19 cellular contexts compared by ENCODE assay signal in the genomic region with DNA sequence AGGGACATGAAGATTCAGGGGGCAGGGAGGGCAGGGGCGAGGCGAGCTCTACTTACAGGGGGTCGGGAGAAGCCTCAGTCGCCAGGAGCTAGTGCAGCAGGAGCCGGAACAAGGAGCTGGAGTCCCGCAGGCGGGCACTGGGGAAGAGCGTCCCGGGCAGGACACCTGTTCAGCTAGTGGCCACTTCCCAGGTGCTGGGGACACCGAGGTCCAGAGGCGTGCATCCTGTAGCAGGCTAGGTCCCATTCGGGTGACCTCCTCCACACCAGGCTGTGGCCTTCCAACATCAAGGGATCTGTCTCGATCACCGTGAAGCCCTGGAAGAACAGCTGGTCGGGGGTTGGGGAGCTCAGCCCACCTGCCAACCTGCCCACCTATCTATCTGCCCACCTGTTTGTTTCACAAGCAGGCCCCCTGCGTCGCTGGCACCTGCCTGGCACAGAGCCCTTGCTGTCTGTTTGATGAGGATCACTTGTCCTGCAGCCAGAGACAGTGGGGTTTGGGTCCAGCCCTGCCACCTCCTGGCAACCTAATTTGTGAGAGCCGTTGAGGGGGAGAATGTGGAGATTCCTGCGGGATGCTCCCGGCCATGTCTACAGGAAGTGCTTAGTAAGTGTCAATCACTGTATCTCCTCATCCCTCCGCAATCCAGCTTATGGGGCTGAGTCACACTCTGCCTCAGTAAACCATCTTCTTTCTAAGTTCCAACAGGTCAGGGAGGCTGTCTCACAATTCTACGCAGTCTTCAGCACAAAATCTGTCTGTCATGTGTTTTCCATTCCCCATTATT.
A peak's percentile ranks its signal among the peaks of the same experiment; 100 is the strongest.
DNase-seq lines count a peak whose midpoint lies in the region; ATAC-seq, FAIRE-seq and TF ChIP-seq lines count a peak whose summit lies in the region.
"Had no signal": no experiment of that assay in that cellular context is flagged by ENCODE, and none has a peak within 500 bp of the region (broad histone marks: within the 10 kb centered on the region; RNA-seq: fewer than 3 reads in every experiment).

No MANE protein-coding gene starts in this region.

- no peak for TF ChIP-seq CTCF in kidney (IDR thresholded peaks at IDR 0.05; ENCODE audit: borderline replicate concordance, extremely low read depth, insufficient read depth)

- H3K4me3 ChIP-seq in kidney (ENCODE audit: low read length in 2 of 2) = no peak overlapping the region
- H3K4me3 ChIP-seq: tibial nerve had no signal

- in situ Hi-C loops in ACHN (cut with HindIII; ENCODE audit: low pct_ligation_motif_present, low pct_unique_long_range_greater_than_20kb, low sequenced_read_pairs) = no loop called here

- H3K27me3 Mint-ChIP-seq in activated naive CD4-positive, alpha-beta T cell treated with anti-CD3 and anti-CD28 coated beads, Interleukin-2, amount 10 ng/mL, durations not matched to agents 7 days and 5 days = peaks cover 4% of the 10 kb centered on the region
- H3K27me3 Mint-ChIP-seq in activated naive CD4-positive, alpha-beta T cell treated with anti-CD3 and anti-CD28 coated beads for 36 hours (ENCODE audit: low read depth) = peaks cover 26% of the 10 kb centered on the region
- H3K27me3 Mint-ChIP-seq in naive thymus-derived CD8-positive, alpha-beta T cell = peaks cover 0 to 20% (median 8%) of the 10 kb centered on the region in 5 donors
- H3K27me3 Mint-ChIP-seq: activated naive CD8-positive, alpha-beta T cell treated with anti-CD3 and anti-CD28 coated beads, Interleukin-2, amount 10 ng/mL, durations not matched to agents 7 days and 5 days; stimulated activated naive B cell treated with anti-CD40 and anti-IgM and Interleukin-4, amounts not matched to agents 10 μg/mL and 1 μg/mL and 100 μg/mL, for 72 hours had no signal

- H3K36me3 ChIP-seq in kidney (ENCODE audit: control insufficient read depth in 1 of 2, insufficient read depth in 2 of 2, low read length in 2 of 2) = no peaks in the 10 kb centered on the region
- H3K36me3 ChIP-seq: brain microvascular endothelial cell, tibial nerve had no signal

- no peaks in the 10 kb centered on the region for H3K9me3 Mint-ChIP-seq in activated naive CD4-positive, alpha-beta T cell treated with anti-CD3 and anti-CD28 coated beads, Interleukin-2, amount 10 ng/mL, durations not matched to agents 7 days and 5 days
- H3K9me3 Mint-ChIP-seq in activated naive CD4-positive, alpha-beta T cell treated with anti-CD3 and anti-CD28 coated beads for 36 hours = no peaks in the 10 kb centered on the region
- H3K9me3 Mint-ChIP-seq in naive thymus-derived CD8-positive, alpha-beta T cell = peaks cover 0 to 4% (median 0%) of the 10 kb centered on the region in 9 donors
- H3K9me3 Mint-ChIP-seq: activated naive CD8-positive, alpha-beta T cell treated with anti-CD3 and anti-CD28 coated beads, Interleukin-2, amount 10 ng/mL, durations not matched to agents 7 days and 5 days; CD4-positive, alpha-beta T cell; stimulated activated naive B cell treated with anti-CD40 and anti-IgM and Interleukin-4, amounts not matched to agents 10 μg/mL and 1 μg/mL and 100 μg/mL, for 72 hours had no signal

- no peak overlapping the region for H3K27ac ChIP-seq in kidney (ENCODE audit: low read depth in 2 of 2, low read length in 2 of 2)
- H3K27ac ChIP-seq: brain microvascular endothelial cell, tibial nerve had no signal

- no peak for FAIRE-seq in kidney (lab: Jason Lieb, UNC)

- no peak for ATAC-seq in GM18907 (IDR thresholded peaks at IDR 0.05; ENCODE audit: unreplicated experiment)
- ATAC-seq in naive thymus-derived CD8-positive, alpha-beta T cell = no peak
- ATAC-seq: naive thymus-derived CD4-positive, alpha-beta T cell; Panc1; stimulated activated naive B cell treated with anti-CD40 and anti-IgM and Interleukin-4, amounts not matched to agents 10 μg/mL and 1 μg/mL and 100 μg/mL, for 72 hours had no signal

- no peaks in the 10 kb centered on the region for H3K4me1 Mint-ChIP-seq in activated naive CD4-positive, alpha-beta T cell treated with anti-CD3 and anti-CD28 coated beads, Interleukin-2, amount 10 ng/mL, durations not matched to agents 7 days and 5 days
- H3K4me1 Mint-ChIP-seq in activated naive CD4-positive, alpha-beta T cell treated with anti-CD3 and anti-CD28 coated beads for 36 hours (ENCODE audit: low read depth) = no peaks in the 10 kb centered on the region
- H3K4me1 Mint-ChIP-seq in naive thymus-derived CD8-positive, alpha-beta T cell = no peaks in the 10 kb centered on the region
- H3K4me1 Mint-ChIP-seq: activated naive CD8-positive, alpha-beta T cell treated with anti-CD3 and anti-CD28 coated beads, Interleukin-2, amount 10 ng/mL, durations not matched to agents 7 days and 5 days; naive thymus-derived CD4-positive, alpha-beta T cell; stimulated activated naive B cell treated with anti-CD40 and anti-IgM and Interleukin-4, amounts not matched to agents 10 μg/mL and 1 μg/mL and 100 μg/mL, for 72 hours had no signal

- H3K4me3 Mint-ChIP-seq in activated naive CD4-positive, alpha-beta T cell treated with anti-CD3 and anti-CD28 coated beads, Interleukin-2, amount 10 ng/mL, durations not matched to agents 7 days and 5 days = no peak overlapping the region
- H3K4me3 Mint-ChIP-seq in activated naive CD4-positive, alpha-beta T cell treated with anti-CD3 and anti-CD28 coated beads for 36 hours = no peak overlapping the region
- no peak overlapping the region for H3K4me3 Mint-ChIP-seq in naive thymus-derived CD8-positive, alpha-beta T cell
- H3K4me3 Mint-ChIP-seq: activated naive CD8-positive, alpha-beta T cell treated with anti-CD3 and anti-CD28 coated beads, Interleukin-2, amount 10 ng/mL, durations not matched to agents 7 days and 5 days; CD4-positive, alpha-beta T cell; naive thymus-derived CD4-positive, alpha-beta T cell; stimulated activated naive B cell treated with anti-CD40 and anti-IgM and Interleukin-4, amounts not matched to agents 10 μg/mL and 1 μg/mL and 100 μg/mL, for 72 hours had no signal

- intact Hi-C loops in activated naive CD4-positive, alpha-beta T cell treated with anti-CD3 and anti-CD28 coated beads for 36 hours (cut with micrococcal nuclease) = no loop called here
- intact Hi-C loops in kidney (cut with DNase I) = no loop called here

- H3K9ac ChIP-seq in kidney (ENCODE audit: low read length in 2 of 2) = no peak overlapping the region

- H3K27ac Mint-ChIP-seq in activated naive CD4-positive, alpha-beta T cell treated with anti-CD3 and anti-CD28 coated beads, Interleukin-2, amount 10 ng/mL, durations not matched to agents 7 days and 5 days = no peak overlapping the region
- no peak overlapping the region for H3K27ac Mint-ChIP-seq in activated naive CD4-positive, alpha-beta T cell treated with anti-CD3 and anti-CD28 coated beads for 36 hours
- H3K27ac Mint-ChIP-seq in naive thymus-derived CD8-positive, alpha-beta T cell = no peak overlapping the region
- H3K27ac Mint-ChIP-seq: activated naive CD8-positive, alpha-beta T cell treated with anti-CD3 and anti-CD28 coated beads, Interleukin-2, amount 10 ng/mL, durations not matched to agents 7 days and 5 days; CD4-positive, alpha-beta T cell; naive thymus-derived CD4-positive, alpha-beta T cell; stimulated activated naive B cell treated with anti-CD40 and anti-IgM and Interleukin-4, amounts not matched to agents 10 μg/mL and 1 μg/mL and 100 μg/mL, for 72 hours had no signal

- peak; percentile 10 for DNase-seq in activated naive CD4-positive, alpha-beta T cell treated with anti-CD3 and anti-CD28 coated beads, Interleukin-2, amount 10 ng/mL, durations not matched to agents 7 days and 5 days
- no peak for DNase-seq in activated naive CD4-positive, alpha-beta T cell treated with anti-CD3 and anti-CD28 coated beads for 36 hours
- peak; percentile 85 for DNase-seq in NCI-H345 (lab: John Stamatoyannopoulos, UW)
- peak; percentile 65 for DNase-seq in kidney
- peak; percentile 38 for DNase-seq in ureter (ENCODE audit: low spot score)
- no peak for DNase-seq in ACHN
- DNase-seq in naive thymus-derived CD8-positive, alpha-beta T cell = no peak
- DNase-seq: activated naive CD8-positive, alpha-beta T cell treated with anti-CD3 and anti-CD28 coated beads, Interleukin-2, amount 10 ng/mL, durations not matched to agents 7 days and 5 days; brain microvascular endothelial cell; EL; naive thymus-derived CD4-positive, alpha-beta T cell; NCI-H1694; NCI-H774; stimulated activated CD4-positive, alpha-beta T cell treated with anti-CD3 and anti-CD28 coated beads, Interleukin-15, amount 100 ng/mL, for 24 hours; stimulated activated naive B cell treated with anti-CD40 and anti-IgM and Interleukin-4, amounts not matched to agents 10 μg/mL and 1 μg/mL and 100 μg/mL, for 72 hours had no signal

- no peaks in the 10 kb centered on the region for H3K9me3 ChIP-seq in kidney (ENCODE audit: control insufficient read depth in 1 of 2, low read length in 2 of 2)

- no peaks in the 10 kb centered on the region for H3K4me1 ChIP-seq in kidney (ENCODE audit: control insufficient read depth in 1 of 2, insufficient read depth in 1 of 2, low read depth in 1 of 2, low read length in 2 of 2)

- POLR2A ChIA-PET in naive thymus-derived CD8-positive, alpha-beta T cell (lab: Charles Lee) = no interaction called here

- CTCF ChIA-PET in activated naive CD4-positive, alpha-beta T cell treated with anti-CD3 and anti-CD28 coated beads, Interleukin-2, amount 10 ng/mL, durations not matched to agents 7 days and 5 days (lab: Charles Lee) = no interaction called here
- CTCF ChIA-PET in activated naive CD4-positive, alpha-beta T cell treated with anti-CD3 and anti-CD28 coated beads for 36 hours (lab: Charles Lee) = no interaction called here

- no peaks in the 10 kb centered on the region for H3K36me3 Mint-ChIP-seq in activated naive CD4-positive, alpha-beta T cell treated with anti-CD3 and anti-CD28 coated beads, Interleukin-2, amount 10 ng/mL, durations not matched to agents 7 days and 5 days
- H3K36me3 Mint-ChIP-seq in activated naive CD4-positive, alpha-beta T cell treated with anti-CD3 and anti-CD28 coated beads for 36 hours (ENCODE audit: low read depth) = no peaks in the 10 kb centered on the region
- H3K36me3 Mint-ChIP-seq in naive thymus-derived CD8-positive, alpha-beta T cell = no peaks in the 10 kb centered on the region
- H3K36me3 Mint-ChIP-seq: activated naive CD8-positive, alpha-beta T cell treated with anti-CD3 and anti-CD28 coated beads, Interleukin-2, amount 10 ng/mL, durations not matched to agents 7 days and 5 days; naive thymus-derived CD4-positive, alpha-beta T cell; stimulated activated naive B cell treated with anti-CD40 and anti-IgM and Interleukin-4, amounts not matched to agents 10 μg/mL and 1 μg/mL and 100 μg/mL, for 72 hours had no signal

Comparison
In these comparisons a context has a peak if more than half of its experiments do, and no peak if none do; other contexts are left out.
1. DNase-seq: peak in activated naive CD4-positive, alpha-beta T cell treated with anti-CD3 and anti-CD28 coated beads, Interleukin-2, amount 10 ng/mL, durations not matched to agents 7 days and 5 days (single experiment), NCI-H345 (single experiment), kidney (single experiment) and ureter (single experiment); none in activated naive CD4-positive, alpha-beta T cell treated with anti-CD3 and anti-CD28 coated beads for 36 hours (single experiment), ACHN (single experiment) and naive thymus-derived CD8-positive, alpha-beta T cell (0 of 10).